17 cellular contexts compared by ENCODE assay signal in the genomic region with DNA sequence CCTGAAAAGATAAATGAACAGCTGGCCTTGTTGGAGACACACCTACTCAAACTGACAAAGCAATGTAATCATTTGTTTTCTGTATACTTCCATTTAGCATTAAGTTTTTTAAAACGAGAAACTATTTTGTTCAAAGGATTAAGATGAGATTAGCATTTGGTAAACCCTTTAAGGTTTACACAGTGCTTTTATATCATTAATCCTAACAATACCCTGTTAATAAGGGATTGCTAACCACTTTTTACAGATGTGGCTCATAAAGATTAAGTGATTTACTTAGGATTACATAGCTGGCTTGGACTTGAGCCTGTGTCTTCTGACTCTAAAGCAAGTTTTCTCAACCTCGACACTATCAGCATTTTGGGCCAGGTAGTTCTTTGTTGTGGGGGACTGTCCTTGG.
A peak's percentile ranks its signal among the peaks of the same experiment; 100 is the strongest.
DNase-seq lines count a peak whose midpoint lies in the region; ATAC-seq and TF ChIP-seq lines count a peak whose summit lies in the region.
"Had no signal": no experiment of that assay in that cellular context is flagged by ENCODE, and none has a peak within 500 bp of the region (broad histone marks: within the 10 kb centered on the region; RNA-seq: fewer than 3 reads in every experiment).

No MANE protein-coding gene starts in this region.

- TF ChIP-seq CTCF in retinal pigment epithelial cell (conservative IDR thresholded peaks at IDR 0.05; ENCODE audit: low read depth, low read length), result no peak

- ATAC-seq in esophagus mucosa (peak; percentile 65), HG02588 (IDR thresholded peaks at IDR 0.05; ENCODE audit: unreplicated experiment) (no peak), GM18861 (IDR thresholded peaks at IDR 0.05; ENCODE audit: unreplicated experiment) (no peak)
- ATAC-seq: GM12878 had no signal

- H3K4me1 Mint-ChIP-seq in activated naive CD8-positive, alpha-beta T cell treated with anti-CD3 and anti-CD28 coated beads for 36 hours, result no peaks in the 10 kb centered on the region

- DNase-seq in NCI-H524 (lab: John Stamatoyannopoulos, UW) (peak; percentile 18 to 40), OCI-M1 (lab: John Stamatoyannopoulos, UW) (peak; percentile 14), retinal pigment epithelial cell (ENCODE audit: low read depth) (peak; percentile 69), UCSD-AML1 (lab: John Stamatoyannopoulos, UW; ENCODE audit: unreplicated experiment) (no peak)
- DNase-seq in activated naive CD8-positive, alpha-beta T cell treated with anti-CD3 and anti-CD28 coated beads for 36 hours, result no peak
- DNase-seq: ACHN; AML-193; Caco-2; CD4-positive, alpha-beta T cell; DND-41; EL; GM23248 had no signal

- H3K27me3 Mint-ChIP-seq in activated naive CD8-positive, alpha-beta T cell treated with anti-CD3 and anti-CD28 coated beads for 36 hours, result no peaks in the 10 kb centered on the region
- H3K27me3 Mint-ChIP-seq: CD4-positive, alpha-beta T cell had no signal

- no peak overlapping the region for H3K27ac Mint-ChIP-seq in activated naive CD8-positive, alpha-beta T cell treated with anti-CD3 and anti-CD28 coated beads for 36 hours
- H3K27ac Mint-ChIP-seq: CD4-positive, alpha-beta T cell had no signal

- H3K36me3 Mint-ChIP-seq in activated naive CD8-positive, alpha-beta T cell treated with anti-CD3 and anti-CD28 coated beads for 36 hours, result no peaks in the 10 kb centered on the region

- H3K4me3 ChIP-seq in retinal pigment epithelial cell (ENCODE audit: low read length), result no peak overlapping the region
- H3K4me3 ChIP-seq: GM12878, GM23248, HAP-1 had no signal

- no peak overlapping the region for H3K4me3 Mint-ChIP-seq in activated naive CD8-positive, alpha-beta T cell treated with anti-CD3 and anti-CD28 coated beads for 36 hours
- H3K4me3 Mint-ChIP-seq: CD4-positive, alpha-beta T cell had no signal

- H3K9me3 Mint-ChIP-seq in activated naive CD8-positive, alpha-beta T cell treated with anti-CD3 and anti-CD28 coated beads for 36 hours, result no peaks in the 10 kb centered on the region
- H3K9me3 Mint-ChIP-seq: CD4-positive, alpha-beta T cell had no signal

Comparison
In these comparisons a context has a peak if more than half of its experiments do, and no peak if none do; other contexts are left out.
1. DNase-seq: peak in NCI-H524 (2 of 2), OCI-M1 (single experiment) and retinal pigment epithelial cell (single experiment); none in UCSD-AML1 (single experiment) and activated naive CD8-positive, alpha-beta T cell treated with anti-CD3 and anti-CD28 coated beads for 36 hours (single experiment).